ENCODE assay signal across 17 cellular contexts in genomic region chr2:73969356-73969755, GRCh38. TPM values are rescaled to one million over a fixed set of nuclear protein-coding genes. Genes with fewer than 3 reads are reported as not detected.
DNase-seq lines count a peak whose midpoint lies in the region; ATAC-seq and TF ChIP-seq lines count a peak whose summit lies in the region.
"Had no signal": no experiment of that assay in that cellular context is flagged by ENCODE, and none has a peak within 500 bp of the region (broad histone marks: within the 10 kb centered on the region; RNA-seq: fewer than 3 reads in every experiment).

No MANE protein-coding gene starts in this region.

- intact Hi-C loops in activated CD8-positive, alpha-beta T cell treated with anti-CD3 and anti-CD28 coated beads for 36 hours (cut with micrococcal nuclease): no loop called here

- no peak for ATAC-seq in activated CD8-positive, alpha-beta T cell treated with anti-CD3 and anti-CD28 coated beads for 36 hours
- ATAC-seq in natural killer cell treated with Interleukin-12 subunit alpha and Interleukin-12 subunit beta and Interleukin-15 and Interleukin-18, amount 100 ng/mL, for 72 hours: no peak
- ATAC-seq in GM18867 (IDR thresholded peaks at IDR 0.05; ENCODE audit: unreplicated experiment) (no peak), HG02642 (IDR thresholded peaks at IDR 0.05; ENCODE audit: poor library complexity, unreplicated experiment) (no peak)
- ATAC-seq: GM12878, pancreas, SK-N-SH treated with all-trans-retinoic acid at 6 μM for 48 hours had no signal

- no peak overlapping the region for H3K4me3 Mint-ChIP-seq in activated naive CD4-positive, alpha-beta T cell treated with anti-CD3 and anti-CD28 coated beads, Interleukin-2, amount 10 ng/mL, durations not matched to agents 7 days and 5 days
- no peak overlapping the region for H3K4me3 Mint-ChIP-seq in activated CD8-positive, alpha-beta T cell treated with anti-CD3 and anti-CD28 coated beads for 36 hours
- H3K4me3 Mint-ChIP-seq in natural killer cell treated with Interleukin-12 subunit alpha and Interleukin-12 subunit beta and Interleukin-15 and Interleukin-18, amount 100 ng/mL, for 72 hours: no peak overlapping the region

- TF ChIP-seq CTCF in activated CD8-positive, alpha-beta T cell treated with anti-CD3 and anti-CD28 coated beads for 36 hours (IDR thresholded peaks at IDR 0.05): no peak

- H3K27ac Mint-ChIP-seq in activated naive CD4-positive, alpha-beta T cell treated with anti-CD3 and anti-CD28 coated beads, Interleukin-2, amount 10 ng/mL, durations not matched to agents 7 days and 5 days: peak overlapping the region; percentile 33
- H3K27ac Mint-ChIP-seq in activated CD8-positive, alpha-beta T cell treated with anti-CD3 and anti-CD28 coated beads for 36 hours: no peak overlapping the region
- H3K27ac Mint-ChIP-seq in natural killer cell treated with Interleukin-12 subunit alpha and Interleukin-12 subunit beta and Interleukin-15 and Interleukin-18, amount 100 ng/mL, for 72 hours: peak overlapping the region; percentile 82 to 85

- no peak for DNase-seq in activated naive CD4-positive, alpha-beta T cell treated with anti-CD3 and anti-CD28 coated beads, Interleukin-2, amount 10 ng/mL, durations not matched to agents 7 days and 5 days
- DNase-seq in activated naive CD4-positive, alpha-beta T cell treated with anti-CD3 and anti-CD28 coated beads, Interleukin-2, amount 50 U/mL, for 16 hours: no peak
- DNase-seq in ELF-1 (ENCODE audit: low read depth, low spot score) (peak; percentile 17), AG20443 (ENCODE audit: low spot score) (no peak)
- peak; percentile 61 for DNase-seq in activated CD8-positive, alpha-beta T cell treated with anti-CD3 and anti-CD28 coated beads for 36 hours
- no peak for DNase-seq in natural killer cell treated with Interleukin-12 subunit alpha and Interleukin-12 subunit beta and Interleukin-15 and Interleukin-18, amount 100 ng/mL, for 72 hours (ENCODE audit: low spot score)
- DNase-seq: Calu3; hippocampal formation; kidney; NCI-H1417 treated with DMSO at 0.1 percent for 48 hours; pancreas; stimulated activated CD4-positive, alpha-beta T cell treated with anti-CD3 and anti-CD28 coated beads, Interleukin-2, amount 100 ng/mL, for 48 hours; substantia nigra had no signal

- no peaks in the 10 kb centered on the region for H3K9me3 Mint-ChIP-seq in activated naive CD4-positive, alpha-beta T cell treated with anti-CD3 and anti-CD28 coated beads, Interleukin-2, amount 10 ng/mL, durations not matched to agents 7 days and 5 days
- no peaks in the 10 kb centered on the region for H3K9me3 Mint-ChIP-seq in activated CD8-positive, alpha-beta T cell treated with anti-CD3 and anti-CD28 coated beads for 36 hours
- H3K9me3 Mint-ChIP-seq in natural killer cell treated with Interleukin-12 subunit alpha and Interleukin-12 subunit beta and Interleukin-15 and Interleukin-18, amount 100 ng/mL, for 72 hours: no peaks in the 10 kb centered on the region

- H3K36me3 Mint-ChIP-seq in activated naive CD4-positive, alpha-beta T cell treated with anti-CD3 and anti-CD28 coated beads, Interleukin-2, amount 10 ng/mL, durations not matched to agents 7 days and 5 days: no peaks in the 10 kb centered on the region
- no peaks in the 10 kb centered on the region for H3K36me3 Mint-ChIP-seq in activated CD8-positive, alpha-beta T cell treated with anti-CD3 and anti-CD28 coated beads for 36 hours (ENCODE audit: low read depth)
- no peaks in the 10 kb centered on the region for H3K36me3 Mint-ChIP-seq in natural killer cell treated with Interleukin-12 subunit alpha and Interleukin-12 subunit beta and Interleukin-15 and Interleukin-18, amount 100 ng/mL, for 72 hours

- peaks cover 67% of the 10 kb centered on the region for H3K4me1 Mint-ChIP-seq in activated naive CD4-positive, alpha-beta T cell treated with anti-CD3 and anti-CD28 coated beads, Interleukin-2, amount 10 ng/mL, durations not matched to agents 7 days and 5 days
- peaks cover 60% of the 10 kb centered on the region for H3K4me1 Mint-ChIP-seq in activated CD8-positive, alpha-beta T cell treated with anti-CD3 and anti-CD28 coated beads for 36 hours (ENCODE audit: low read depth)
- H3K4me1 Mint-ChIP-seq in natural killer cell treated with Interleukin-12 subunit alpha and Interleukin-12 subunit beta and Interleukin-15 and Interleukin-18, amount 100 ng/mL, for 72 hours (ENCODE audit: low read depth in 2 of 2): peaks cover 42 to 47% of the 10 kb centered on the region in 2 donors

- POLR2A ChIA-PET in activated CD8-positive, alpha-beta T cell treated with anti-CD3 and anti-CD28 coated beads for 36 hours (lab: Charles Lee): interaction anchor here (1.0 to 3.1 kb wide), 3 partner anchors 16 to 178 kb away, joined by 3 to 12 read pairs (median 4); partner anchors contain the start of gene TET3

- no peaks in the 10 kb centered on the region for H3K27me3 Mint-ChIP-seq in activated naive CD4-positive, alpha-beta T cell treated with anti-CD3 and anti-CD28 coated beads, Interleukin-2, amount 10 ng/mL, durations not matched to agents 7 days and 5 days
- H3K27me3 Mint-ChIP-seq in activated CD8-positive, alpha-beta T cell treated with anti-CD3 and anti-CD28 coated beads for 36 hours: no peaks in the 10 kb centered on the region
- H3K27me3 Mint-ChIP-seq in natural killer cell treated with Interleukin-12 subunit alpha and Interleukin-12 subunit beta and Interleukin-15 and Interleukin-18, amount 100 ng/mL, for 72 hours: no peaks in the 10 kb centered on the region

- CTCF ChIA-PET in activated naive CD4-positive, alpha-beta T cell treated with anti-CD3 and anti-CD28 coated beads, Interleukin-2, amount 10 ng/mL, durations not matched to agents 7 days and 5 days (lab: Charles Lee): interaction anchor here (0.7 to 2.1 kb wide), 4 partner anchors 10 to 181 kb away, joined by 3 to 5 read pairs (median 4); no protein-coding TSS in a partner anchor
- CTCF ChIA-PET in activated CD8-positive, alpha-beta T cell treated with anti-CD3 and anti-CD28 coated beads for 36 hours (lab: Charles Lee): interaction anchor here (0.8 to 1.7 kb wide), 3 partner anchors 10 to 178 kb away, joined by 3 to 4 read pairs (median 3); partner anchors contain the start of gene BOLA3

RNA-seq across cellular contexts. Expression of gene TET3, which starts 15.4 kb away (rescaled TPM):
- total RNA-seq in activated CD8-positive, alpha-beta T cell treated with anti-CD3 and anti-CD28 coated beads for 36 hours: 10 to 100 TPM; 15.5 to 16.4 TPM
- 10 to 100 TPM; 29.3 to 70.3 TPM for total RNA-seq in natural killer cell treated with Interleukin-12 subunit alpha and Interleukin-12 subunit beta and Interleukin-15 and Interleukin-18, amount 100 ng/mL, for 72 hours

RNA-seq across cellular contexts. Expression of gene DGUOK, which starts 42.7 kb away (rescaled TPM):
- 100 to 1,000 TPM in 1 of 2 experiments, 10 to 100 TPM in 1; 96.4 to 103 TPM for total RNA-seq in activated CD8-positive, alpha-beta T cell treated with anti-CD3 and anti-CD28 coated beads for 36 hours
- 10 to 100 TPM; 87.1 to 92.6 TPM for total RNA-seq in natural killer cell treated with Interleukin-12 subunit alpha and Interleukin-12 subunit beta and Interleukin-15 and Interleukin-18, amount 100 ng/mL, for 72 hours

Comparison
In these comparisons a context has a peak if more than half of its experiments do, and no peak if none do; other contexts are left out.
1. DNase-seq: peak in ELF-1 (single experiment) and activated CD8-positive, alpha-beta T cell treated with anti-CD3 and anti-CD28 coated beads for 36 hours (single experiment); none in activated naive CD4-positive, alpha-beta T cell treated with anti-CD3 and anti-CD28 coated beads, Interleukin-2, amount 10 ng/mL, durations not matched to agents 7 days and 5 days (single experiment), activated naive CD4-positive, alpha-beta T cell treated with anti-CD3 and anti-CD28 coated beads, Interleukin-2, amount 50 U/mL, for 16 hours (single experiment), natural killer cell treated with Interleukin-12 subunit alpha and Interleukin-12 subunit beta and Interleukin-15 and Interleukin-18, amount 100 ng/mL, for 72 hours (single experiment) and AG20443 (single experiment).